Comparison of ENCODE assay signal across 8 cellular contexts in genomic region chr11:130861902-130862552, GRCh38. TPM values are rescaled to one million over a fixed set of nuclear protein-coding genes. Genes with fewer than 3 reads are reported as not detected.
DNase-seq lines count a peak whose midpoint lies in the region; ATAC-seq, FAIRE-seq and TF ChIP-seq lines count a peak whose summit lies in the region.

No MANE protein-coding gene starts in this region.

- no peak for TF ChIP-seq EP300 in HepG2 (IDR thresholded peaks at IDR 0.05; ENCODE audit: low read depth in 2 of 2, low read length in 2 of 2)
- TF ChIP-seq EP300 in HepG2 (CRISPR knock-in tag; IDR thresholded peaks at IDR 0.05; ENCODE audit: borderline replicate concordance), result 0 out of 2 replicates have a peak, but pooled peaks have one; percentile 14

- H4K20me1 ChIP-seq in HepG2 (ENCODE audit: insufficient read depth, low read length), result no peaks in the 10 kb centered on the region

- H3K27me3 ChIP-seq in colonic mucosa (no peaks in the 10 kb centered on the region), HepG2 (ENCODE audit: control insufficient read depth in 1 of 2, insufficient read depth in 2 of 2, low read length in 2 of 2) (peaks cover 0 to 13% of the 10 kb centered on the region in 2 experiments; a peak in 3 of 5 replicates)

- POLR2A ChIA-PET in HepG2 (lab: Yijun Ruan, JAX), result no interaction called here

- no peaks in the 10 kb centered on the region for H3K9me3 ChIP-seq in colonic mucosa
- H3K9me3 ChIP-seq in HepG2 (ENCODE audit: low read length), result no peaks in the 10 kb centered on the region

- no peak overlapping the region for H3K9ac ChIP-seq in colonic mucosa (ENCODE audit: low read depth in 2 of 2, low read length in 2 of 2)
- H3K9ac ChIP-seq in HepG2 (ENCODE audit: insufficient read depth, low read depth, low read length), result no peak overlapping the region

- no peak overlapping the region for H3K27ac ChIP-seq in colonic mucosa
- no peak overlapping the region for H3K27ac ChIP-seq in HepG2 (ENCODE audit: extremely low read length, insufficient read depth, low read length)

- H2AFZ ChIP-seq in HepG2 (ENCODE audit: low read length), result no peak overlapping the region

- in situ Hi-C loops in HepG2 (cut with HindIII; ENCODE audit: extremely low pct_ligation_motif_present, low pct_unique_long_range_greater_than_20kb), result no loop called here

- peak; percentile 56 for FAIRE-seq in HepG2 (lab: Jason Lieb, UNC)

- DNase-seq in C1 segment of cervical spinal cord (lab: John Stamatoyannopoulos, UW) (peak; percentile 14 to 90 (median 82)), NCI-H524 treated with DMSO at 0.1 percent for 48 hours (lab: John Stamatoyannopoulos, UW) (peak; percentile 8), colonic mucosa (peak; percentile 92), HepG2 (ENCODE audit: low spot score) (peak; percentile 83)
- peak; percentile 91 for DNase-seq in activated CD4-positive, alpha-beta T cell treated with anti-CD3 and anti-CD28 coated beads for 48 hours
- peak; percentile 79 to 84 for DNase-seq in stimulated activated CD4-positive, alpha-beta T cell treated with anti-CD3 and anti-CD28 coated beads, Interleukin-4, amount 100 ng/mL, for 4 hours

- peak; percentile 98 for TF ChIP-seq RAD21 in HepG2 (CRISPR knock-in tag; IDR thresholded peaks at IDR 0.05)

- no TSS peak for BruUV-seq in HepG2 (replicated peaks; lab: Mats Ljungman, UMichigan)

- ATAC-seq in GM19395 (IDR thresholded peaks at IDR 0.05; ENCODE audit: unreplicated experiment) (peak; percentile 72), HG03469 (IDR thresholded peaks at IDR 0.05; ENCODE audit: unreplicated experiment) (peak; percentile 84), HepG2 (peak; percentile 82)

- WGBS in HepG2 (ENCODE audit: low lambda C conversion rate), result 11% methylated on average over 12 of the region's 25 CpGs

- H3K36me3 ChIP-seq in colonic mucosa (no peaks in the 10 kb centered on the region), HepG2 (replicated peaks in 1 of 2; ENCODE audit: control insufficient read depth in 1 of 2, insufficient read depth in 2 of 2, low read length in 2 of 2) (no peaks in the 10 kb centered on the region)

- H3K4me1 ChIP-seq in colonic mucosa (no peaks in the 10 kb centered on the region), HepG2 (ENCODE audit: insufficient read depth, low read length) (peaks cover 17% of the 10 kb centered on the region)

- CTCF ChIA-PET in HepG2 (lab: Yijun Ruan, JAX; ENCODE audit: low intra/inter-chr PET ratio, low total read pairs), result interaction anchor here (0.6 to 6.8 kb wide), 5 partner anchors 10 to 649 kb away, joined by 3 to 255 read pairs (median 4); no protein-coding TSS in a partner anchor

- H3K4me3 ChIP-seq in colonic mucosa, result no peak overlapping the region
- H3K4me3 ChIP-seq in HepG2 (replicated peaks in 1 of 3; ENCODE audit: insufficient read depth in 1 of 3, low read depth in 2 of 3, low read length in 3 of 3), result no peak overlapping the region

- H3K4me2 ChIP-seq in HepG2 (ENCODE audit: low read depth, low read length), result no peak overlapping the region

- no peak for TF ChIP-seq POLR2A in HepG2 (IDR thresholded peaks at IDR 0.05; ENCODE audit: insufficient read depth in 1 of 2, low read depth in 2 of 2, low read length in 2 of 2)

- intact Hi-C loops in colonic mucosa (cut with DNase I) (loop anchor here (2.0 kb wide), 1 partner anchor 427 kb away; no protein-coding TSS in a partner anchor), HepG2 (cut with micrococcal nuclease; ENCODE audit: unreplicated experiment) (loop anchor here (1.0 kb wide), 2 partner anchors 32 to 428 kb away; no protein-coding TSS in a partner anchor)

- H3K79me2 ChIP-seq in HepG2 (ENCODE audit: insufficient read depth, low read length), result no peaks in the 10 kb centered on the region

- peak; percentile 99 for TF ChIP-seq CTCF in colonic mucosa (IDR thresholded peaks at IDR 0.05)
- peak; percentile 99 for TF ChIP-seq CTCF in HepG2 (CRISPR knock-in tag; IDR thresholded peaks at IDR 0.05)

TF ChIP-seq in HepG2, 621 proteins besides CTCF, POLR2A, EP300 and RAD21 (continues in another document):
- TF ChIP-seq HDAC2 (CRISPR knock-in tag; IDR thresholded peaks at IDR 0.05) (0 out of 2 replicates have a peak, but pooled peaks have one; percentile 45), MXD4 (CRISPR knock-in tag; IDR thresholded peaks at IDR 0.05) (peak; percentile 54; the same call in 1 of the 2 replicates), POLR2AphosphoS2 (IDR thresholded peaks at IDR 0.05; ENCODE audit: low read depth, low read length) (no peak), FOSL2 (CRISPR knock-in tag; IDR thresholded peaks at IDR 0.05) (no peak), ZNF446 (CRISPR knock-in tag; IDR thresholded peaks at IDR 0.05) (no peak), ZBTB3 (CRISPR knock-in tag; IDR thresholded peaks at IDR 0.05; ENCODE audit: borderline replicate concordance, low read depth) (no peak), ZNF639 (CRISPR knock-in tag; conservative IDR thresholded peaks at IDR 0.05) (peak; percentile 57; the same call in 1 of the 2 replicates), ESRRA (CRISPR knock-in tag; IDR thresholded peaks at IDR 0.05; ENCODE audit: low read depth) (no peak), KDM3A (CRISPR knock-in tag; IDR thresholded peaks at IDR 0.05; ENCODE audit: low read depth) (peak; percentile 86), ZFY (CRISPR knock-in tag; IDR thresholded peaks at IDR 0.05) (no peak), KLF15 (CRISPR knock-in tag; IDR thresholded peaks at IDR 0.05; ENCODE audit: borderline replicate concordance) (no peak), MTA1 (CRISPR knock-in tag; IDR thresholded peaks at IDR 0.05; ENCODE audit: borderline replicate concordance) (no peak), GATAD1 (CRISPR knock-in tag; IDR thresholded peaks at IDR 0.05) (no peak; the same call in 1 of the 2 replicates), ZNF549 (CRISPR knock-in tag; IDR thresholded peaks at IDR 0.05) (no peak)
- TF ChIP-seq, protein P1, sequence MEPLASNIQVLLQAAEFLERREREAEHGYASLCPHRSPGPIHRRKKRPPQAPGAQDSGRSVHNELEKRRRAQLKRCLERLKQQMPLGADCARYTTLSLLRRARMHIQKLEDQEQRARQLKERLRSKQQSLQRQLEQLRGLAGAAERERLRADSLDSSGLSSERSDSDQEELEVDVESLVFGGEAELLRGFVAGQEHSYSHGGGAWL (CRISPR knock-in tag; IDR thresholded peaks at IDR 0.05), result no peak
- TF ChIP-seq, protein P2, sequence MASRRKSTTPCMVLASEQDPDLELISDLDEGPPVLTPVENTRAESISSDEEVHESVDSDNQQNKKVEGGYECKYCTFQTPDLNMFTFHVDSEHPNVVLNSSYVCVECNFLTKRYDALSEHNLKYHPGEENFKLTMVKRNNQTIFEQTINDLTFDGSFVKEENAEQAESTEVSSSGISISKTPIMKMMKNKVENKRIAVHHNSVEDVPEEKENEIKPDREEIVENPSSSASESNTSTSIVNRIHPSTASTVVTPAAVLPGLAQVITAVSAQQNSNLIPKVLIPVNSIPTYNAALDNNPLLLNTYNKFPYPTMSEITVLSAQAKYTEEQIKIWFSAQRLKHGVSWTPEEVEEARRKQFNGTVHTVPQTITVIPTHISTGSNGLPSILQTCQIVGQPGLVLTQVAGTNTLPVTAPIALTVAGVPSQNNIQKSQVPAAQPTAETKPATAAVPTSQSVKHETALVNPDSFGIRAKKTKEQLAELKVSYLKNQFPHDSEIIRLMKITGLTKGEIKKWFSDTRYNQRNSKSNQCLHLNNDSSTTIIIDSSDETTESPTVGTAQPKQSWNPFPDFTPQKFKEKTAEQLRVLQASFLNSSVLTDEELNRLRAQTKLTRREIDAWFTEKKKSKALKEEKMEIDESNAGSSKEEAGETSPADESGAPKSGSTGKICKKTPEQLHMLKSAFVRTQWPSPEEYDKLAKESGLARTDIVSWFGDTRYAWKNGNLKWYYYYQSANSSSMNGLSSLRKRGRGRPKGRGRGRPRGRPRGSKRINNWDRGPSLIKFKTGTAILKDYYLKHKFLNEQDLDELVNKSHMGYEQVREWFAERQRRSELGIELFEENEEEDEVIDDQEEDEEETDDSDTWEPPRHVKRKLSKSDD (CRISPR knock-in tag; IDR thresholded peaks at IDR 0.05; ENCODE audit: low read depth), result no peak

RNA-seq across cellular contexts. Expression of gene SNX19, which starts 54.3 kb away (rescaled TPM):
- total RNA-seq in colonic mucosa (10 to 100 TPM; 43.4 to 57.4 TPM), HepG2 (2016; rRNA removed; fragmentation: Illumina TruSeq; extraction: Trizol) (0.27 and 0.46 TPM in 2 replicates)
- total RNA-seq in HepG2 (2016; cell fraction: cytosol; rRNA removed; fragmentation: Illumina TruSeq; extraction: Trizol; ENCODE audit: low read depth), result not detected in 2 replicates
- 0.06 and 0.26 TPM in 2 replicates for total RNA-seq in HepG2 (2016; cell fraction: insoluble cytoplasmic fraction; rRNA removed; fragmentation: Illumina TruSeq; extraction: Trizol)
- total RNA-seq in HepG2 (2016; cell fraction: membrane; rRNA removed; fragmentation: Illumina TruSeq; extraction: Trizol), result 0.10 and 0.15 TPM in 2 replicates
- total RNA-seq in HepG2 (2016; cell fraction: nucleus; rRNA removed; fragmentation: Illumina TruSeq; extraction: Trizol), result 0.78 and 0.81 TPM in 2 replicates
- 0.13 and 0.21 TPM in 2 replicates for polyA plus RNA-seq in HepG2 (2011; rRNA removed)
- polyA plus RNA-seq in HepG2 (2011; cell fraction: cytosol; rRNA removed), result 0.17 and 0.23 TPM in 2 replicates
- polyA plus RNA-seq in HepG2 (2011; cell fraction: nucleus; rRNA removed), result 0.29 and 0.31 TPM in 2 replicates
- polyA plus RNA-seq in HepG2 (2012), result 0.12 and 0.40 TPM in 2 replicates
- polyA plus RNA-seq in HepG2 (2016; cell fraction: cytosol; fragmentation: Illumina TruSeq; extraction: Trizol; ENCODE audit: low read depth), result 0.03 TPM in 1 of 2 replicates, not detected in the other
- polyA plus RNA-seq in HepG2 (2016; cell fraction: insoluble cytoplasmic fraction; fragmentation: Illumina TruSeq; extraction: Trizol; ENCODE audit: low read depth), result 0.11 and 0.15 TPM in 2 replicates
- polyA plus RNA-seq in HepG2 (2016; cell fraction: membrane; fragmentation: Illumina TruSeq; extraction: Trizol; ENCODE audit: low read depth), result 0.08 and 0.15 TPM in 2 replicates
- polyA plus RNA-seq in HepG2 (2016; cell fraction: nucleus; fragmentation: Illumina TruSeq; extraction: Trizol; ENCODE audit: insufficient read depth, low read depth), result 0.07 and 0.15 TPM in 2 replicates
- polyA minus RNA-seq in HepG2 (2011; rRNA and poly(A)+ RNA removed; ENCODE audit: low replicate concordance), result 0.74 and 44.9 TPM in 2 replicates
- polyA minus RNA-seq in HepG2 (2011; cell fraction: cytosol; rRNA and poly(A)+ RNA removed), result 0.53 and 0.69 TPM in 2 replicates
- 1.0 and 1.2 TPM in 2 replicates for polyA minus RNA-seq in HepG2 (2011; cell fraction: nucleus; rRNA and poly(A)+ RNA removed)

Comparison
In these comparisons a context has a peak if more than half of its experiments do, and no peak if none do; other contexts are left out.
1. DNase-seq: peak in every context shown above with its lines; median percentile 92 in colonic mucosa; 91 in activated CD4-positive, alpha-beta T cell treated with anti-CD3 and anti-CD28 coated beads for 48 hours; 83 in HepG2; 82 in C1 segment of cervical spinal cord; 82 in stimulated activated CD4-positive, alpha-beta T cell treated with anti-CD3 and anti-CD28 coated beads, Interleukin-4, amount 100 ng/mL, for 4 hours; 8 in NCI-H524 treated with DMSO at 0.1 percent for 48 hours.
2. RNA of gene SNX19, which starts 54.3 kb away (total RNA-seq): 43.4 to 57.4 TPM in colonic mucosa; 0.06 to 0.81 TPM in HepG2; every median in the first group is over 10 times any median in the second.
3. Peak in every context shown above with its lines, with median percentiles within 50 percentile points of each other: ATAC-seq.